ENCODE assay signal across 8 cellular contexts in the genomic region with DNA sequence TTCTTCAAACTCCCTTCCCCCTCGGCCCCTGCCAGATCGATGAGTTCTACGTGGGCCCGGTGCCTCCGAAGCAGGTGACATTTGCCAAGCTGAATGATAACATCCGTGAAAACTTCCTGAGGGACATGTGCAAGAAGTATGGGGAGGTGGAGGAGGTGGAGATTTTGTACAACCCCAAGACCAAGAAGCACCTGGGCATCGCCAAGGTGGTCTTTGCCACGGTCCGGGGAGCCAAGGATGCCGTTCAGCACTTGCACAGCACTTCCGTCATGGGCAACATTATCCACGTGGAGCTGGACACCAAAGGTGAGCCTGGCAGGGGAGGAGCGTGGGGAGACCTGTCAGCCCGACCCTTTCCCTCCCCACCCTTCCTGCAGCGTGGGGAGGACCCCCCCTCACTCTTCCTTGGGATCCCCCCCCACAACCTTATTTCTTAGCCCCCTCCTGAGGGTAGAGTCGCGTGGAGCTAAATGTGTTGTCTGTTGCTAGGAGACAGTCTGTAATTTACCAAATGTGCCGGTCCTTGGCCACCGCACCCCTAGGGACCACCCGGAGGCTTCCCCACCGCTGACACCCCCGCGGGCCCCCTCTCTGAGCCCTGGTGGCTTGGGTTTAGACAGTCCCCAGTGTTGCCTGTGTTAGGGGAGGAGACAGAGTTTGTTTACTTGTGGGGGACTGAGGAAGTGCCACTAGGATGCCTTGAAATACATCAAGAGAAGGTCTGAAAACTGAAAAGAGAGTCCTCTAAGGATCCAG. TPM values are rescaled to one million over a fixed set of nuclear protein-coding genes. Genes with fewer than 3 reads are reported as not detected.
DNase-seq lines count a peak whose midpoint lies in the region; ATAC-seq and TF ChIP-seq lines count a peak whose summit lies in the region.

No MANE protein-coding gene starts in this region.

- TF ChIP-seq EP300 in upper lobe of left lung (IDR thresholded peaks at IDR 0.05): no peak

- H3K27ac ChIP-seq in HL-60 (replicated peaks) (peak overlapping the region; percentile 91), lower lobe of right lung (peak overlapping the region; percentile 63), upper lobe of left lung (peak overlapping the region in 3 of 4 donors; percentile 96 to 100 (median 97))

- no peak for TF ChIP-seq POLR2A in upper lobe of left lung (IDR thresholded peaks at IDR 0.05)

- no peak for TF ChIP-seq CTCF in AG09309 (IDR thresholded peaks at IDR 0.05; ENCODE audit: control insufficient read depth, insufficient read depth, low read depth, low read length, missing control alignments)
- no peak for TF ChIP-seq CTCF in HL-60 (IDR thresholded peaks at IDR 0.05; ENCODE audit: insufficient read depth, low read length)
- TF ChIP-seq CTCF in astrocyte of the cerebellum (IDR thresholded peaks at IDR 0.05; ENCODE audit: low read depth, low read length, missing control alignments): no peak
- TF ChIP-seq CTCF in lower lobe of right lung (IDR thresholded peaks at IDR 0.05): no peak
- no peak for TF ChIP-seq CTCF in upper lobe of left lung (IDR thresholded peaks at IDR 0.05)

- peaks cover 36% of the 10 kb centered on the region for H3K4me1 ChIP-seq in lower lobe of right lung
- H3K4me1 ChIP-seq in upper lobe of left lung: peaks cover 30 to 45% (median 32%) of the 10 kb centered on the region in 4 donors

- ATAC-seq in lower lobe of right lung: no peak
- no peak for ATAC-seq in upper lobe of left lung (ENCODE audit: low FRiP score in 2 of 2)
- ATAC-seq in HG03045 (IDR thresholded peaks at IDR 0.05; ENCODE audit: unreplicated experiment): no peak
- ATAC-seq in GM19395 (IDR thresholded peaks at IDR 0.05; ENCODE audit: unreplicated experiment): no peak

- in situ Hi-C loops in astrocyte of the cerebellum (cut with HindIII; ENCODE audit: low sequenced_read_pairs): no loop called here

- peaks cover 41% of the 10 kb centered on the region for H3K36me3 ChIP-seq in lower lobe of right lung
- H3K36me3 ChIP-seq in upper lobe of left lung: peaks cover 9 to 41% (median 37%) of the 10 kb centered on the region in 4 donors

- intact Hi-C loops in lower lobe of right lung (cut with DNase I): no loop called here

- H3K27me3 ChIP-seq in HL-60 (ENCODE audit: insufficient read depth, poor library complexity, severe bottlenecking) (no peaks in the 10 kb centered on the region), lower lobe of right lung (ENCODE audit: low read depth) (no peaks in the 10 kb centered on the region), upper lobe of left lung (no peaks in the 10 kb centered on the region)

- 6 to 7% methylated on average over 16 to 23 of the region's 23 CpGs for WGBS in upper lobe of left lung, 2 donors

- H3K4me3 ChIP-seq in AG09309 (ENCODE audit: control insufficient read depth, low read depth, low read length): peak overlapping the region; percentile 70
- H3K4me3 ChIP-seq in HL-60 (replicated peaks; ENCODE audit: insufficient read depth, low read length): peak overlapping the region; percentile 82
- H3K4me3 ChIP-seq in astrocyte of the cerebellum (ENCODE audit: low read depth, low read length): peak overlapping the region; percentile 78
- peak overlapping the region; percentile 85 for H3K4me3 ChIP-seq in lower lobe of right lung
- H3K4me3 ChIP-seq in upper lobe of left lung: peak overlapping the region in 3 of 4 donors; percentile 66 to 85 (median 77)

- H3K9me3 ChIP-seq in lower lobe of right lung (no peaks in the 10 kb centered on the region), upper lobe of left lung (no peaks in the 10 kb centered on the region)

- DNase-seq in AG09309 (ENCODE audit: low read depth): no peak
- peak in 1 of 2 experiments; percentile 26 for DNase-seq in HL-60 (ENCODE audit: low read depth in 1 of 2, low spot score in 1 of 2)
- no peak for DNase-seq in astrocyte of the cerebellum (ENCODE audit: low read depth)
- no peak for DNase-seq in lower lobe of right lung
- DNase-seq in upper lobe of left lung: peak in 1 of 2 donors; percentile 46
- no peak for DNase-seq in NCI-H524 treated with DMSO at 0.1 percent for 48 hours (lab: John Stamatoyannopoulos, UW)

RNA-seq across cellular contexts. Expression of gene SETD1B, which starts 2.2 kb away (rescaled TPM):
- total RNA-seq in lower lobe of right lung (19.7 TPM), upper lobe of left lung (10 to 100 TPM in 5 of 6 donors, 1 to 10 TPM in 1; 9.3 to 47.1 (median 20.4) TPM)

RNA-seq across cellular contexts. Expression of gene RHOF, which starts 12.5 kb away (rescaled TPM):
- total RNA-seq in lower lobe of right lung: 28.7 TPM
- 100 to 1,000 TPM in 2 of 6 donors, 10 to 100 TPM in 4; 33.5 to 145 (median 45.5) TPM for total RNA-seq in upper lobe of left lung

RNA-seq across cellular contexts. Expression of gene HPD, which starts 52.7 kb away (rescaled TPM):
- total RNA-seq in lower lobe of right lung: 2.5 TPM
- total RNA-seq in upper lobe of left lung: 1 to 10 TPM in 5 of 6 donors, not detected in 1; 1.1 to 7.3 (median 1.7) TPM
